7 cellular contexts compared by ENCODE assay signal in genomic region chr2:218217366-218218309, GRCh38. TPM values are rescaled to one million over a fixed set of nuclear protein-coding genes. Genes with fewer than 3 reads are reported as not detected.
DNase-seq lines count a peak whose midpoint lies in the region; ATAC-seq and TF ChIP-seq lines count a peak whose summit lies in the region.

No MANE protein-coding gene starts in this region.

- no peak overlapping the region for H2AFZ ChIP-seq in OCI-LY1 (ENCODE audit: low read length)

- H3K4me3 ChIP-seq in OCI-LY1 (ENCODE audit: low read depth, low read length, poor library complexity, severe bottlenecking): peak overlapping the region; percentile 83
- H3K4me3 ChIP-seq in fibroblast of mammary gland (ENCODE audit: control insufficient read depth, low read depth, low read length): peak overlapping the region; percentile 95
- peak overlapping the region; percentile 85 to 93 for H3K4me3 ChIP-seq in stomach smooth muscle (ENCODE audit: low read length in 2 of 2)

- H3K27ac ChIP-seq in OCI-LY1 (ENCODE audit: low read depth, low read length, poor library complexity, severe bottlenecking) (peak overlapping the region; percentile 77), stomach smooth muscle (ENCODE audit: low read length) (peak overlapping the region; percentile 83)

- H3K9me3 Mint-ChIP-seq in neural crest cell: no peaks in the 10 kb centered on the region

- TF ChIP-seq CTCF in GM13976 (IDR thresholded peaks at IDR 0.05; ENCODE audit: borderline replicate concordance, control extremely low read depth, extremely low read depth, insufficient read depth, missing control alignments) (no peak), OCI-LY1 (IDR thresholded peaks at IDR 0.05; ENCODE audit: low read length) (no peak), fibroblast of mammary gland (conservative IDR thresholded peaks at IDR 0.05; ENCODE audit: control insufficient read depth, insufficient read depth, low read depth, low read length) (no peak), neural crest cell (conservative IDR thresholded peaks at IDR 0.05) (no peak)

- H3K9me2 ChIP-seq in OCI-LY1 (ENCODE audit: low read depth, low read length): no peaks in the 10 kb centered on the region

- H3K9me3 ChIP-seq in OCI-LY1 (ENCODE audit: low read length): no peaks in the 10 kb centered on the region
- no peaks in the 10 kb centered on the region for H3K9me3 ChIP-seq in stomach smooth muscle (ENCODE audit: control insufficient read depth in 2 of 2, low read length in 2 of 2)

- H3K4me1 ChIP-seq in OCI-LY1 (ENCODE audit: insufficient read depth, low read length, severe bottlenecking): peaks cover 51% of the 10 kb centered on the region
- H3K4me1 ChIP-seq in stomach smooth muscle (ENCODE audit: control insufficient read depth, insufficient read depth, low read length): peaks cover 27% of the 10 kb centered on the region

- peaks cover 37% of the 10 kb centered on the region for H3K4me1 Mint-ChIP-seq in neural crest cell

- peak overlapping the region; percentile 90 for H3K9ac ChIP-seq in OCI-LY1 (ENCODE audit: low read length)
- peak overlapping the region; percentile 82 to 87 for H3K9ac ChIP-seq in stomach smooth muscle (ENCODE audit: low read length in 2 of 2)

- H3K4me2 ChIP-seq in OCI-LY1 (ENCODE audit: low read length): peak overlapping the region; percentile 78

- H3K36me3 ChIP-seq in OCI-LY1 (ENCODE audit: insufficient read depth, low read length) (peaks cover 27% of the 10 kb centered on the region), stomach smooth muscle (ENCODE audit: control insufficient read depth in 2 of 2, insufficient read depth in 2 of 2, low read length in 2 of 2) (no peaks in the 10 kb centered on the region)

- no peaks in the 10 kb centered on the region for H3K36me3 Mint-ChIP-seq in neural crest cell (ENCODE audit: low read depth)

- H3K4me3 Mint-ChIP-seq in neural crest cell: peak overlapping the region; percentile 95

- ATAC-seq in HG02610 (IDR thresholded peaks at IDR 0.05; ENCODE audit: unreplicated experiment): peak; percentile 34

- H3K27ac Mint-ChIP-seq in neural crest cell (ENCODE audit: unreplicated experiment): peak overlapping the region; percentile 87

- H3K79me2 ChIP-seq in OCI-LY1 (ENCODE audit: insufficient read depth, low read length): peaks cover 54% of the 10 kb centered on the region

- DNase-seq in GM13976 (ENCODE audit: low spot score) (peak; percentile 73), activated T-helper 1 cell treated with Interleukin-2 at 50 U/mL for 16 hours (ENCODE audit: low read depth) (peak; percentile 53), fibroblast of mammary gland (ENCODE audit: low read depth) (no peak), neural crest cell (ENCODE audit: low read depth, low spot score) (peak; percentile 10)

- in situ Hi-C loops in GM13976 (cut with MboI; ENCODE audit: low sequenced_read_pairs, unreplicated experiment): no loop called here

- no peaks in the 10 kb centered on the region for H4K20me1 ChIP-seq in OCI-LY1 (ENCODE audit: insufficient read depth, low read length)

- no peaks in the 10 kb centered on the region for H3F3A ChIP-seq in OCI-LY1 (ENCODE audit: insufficient read depth, low read length)

- H3K27me3 ChIP-seq in OCI-LY1 (ENCODE audit: insufficient read depth, low read length) (no peaks in the 10 kb centered on the region), stomach smooth muscle (ENCODE audit: control insufficient read depth in 1 of 2, insufficient read depth in 2 of 2, low read length in 2 of 2) (no peaks in the 10 kb centered on the region)

- peaks cover 7% of the 10 kb centered on the region for H3K27me3 Mint-ChIP-seq in neural crest cell (ENCODE audit: low read depth)

RNA-seq across cellular contexts. Expression of gene ARPC2, which starts 0.6 kb away (rescaled TPM):
- total RNA-seq in neural crest cell: 159 and 160 TPM in 2 replicates

RNA-seq across cellular contexts. Expression of gene GPBAR1, which starts 43.2 kb away (rescaled TPM):
- 0.14 TPM in 1 of 2 replicates, not detected in the other for total RNA-seq in neural crest cell

RNA-seq across cellular contexts. Expression of gene CXCR1, which starts 50.9 kb away (rescaled TPM):
- total RNA-seq in neural crest cell: not detected in 2 replicates

RNA-seq across cellular contexts. Expression of gene AAMP, which starts 52.3 kb away (rescaled TPM):
- total RNA-seq in neural crest cell: 76.6 and 77.6 TPM in 2 replicates

RNA-seq across cellular contexts. Expression of gene PNKD, which starts 52.7 kb away (rescaled TPM):
- total RNA-seq in neural crest cell: 40.3 and 42.3 TPM in 2 replicates
